24 cellular contexts compared by ENCODE assay signal in the genomic region with DNA sequence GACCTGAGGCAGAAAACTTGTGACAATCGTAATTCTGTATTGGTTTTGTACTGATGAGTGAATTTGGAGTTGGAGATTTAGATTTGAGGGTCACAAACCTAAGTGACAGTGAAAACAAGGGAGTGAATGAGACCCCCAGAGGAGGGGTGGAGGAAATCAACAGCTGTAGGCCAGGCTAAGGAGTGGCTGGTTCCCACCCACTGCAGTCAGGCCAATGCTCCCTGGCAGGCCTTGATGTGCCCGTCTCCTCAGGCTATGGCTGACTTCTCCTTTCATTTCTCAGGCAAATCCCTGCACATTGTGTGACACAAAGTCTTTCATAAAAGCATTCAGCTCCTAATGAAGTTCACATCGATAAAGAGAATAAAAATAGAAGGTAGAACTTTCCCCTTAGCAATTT.
"Had no signal": no experiment of that assay in that cellular context is flagged by ENCODE, and none has a peak within 500 bp of the region (broad histone marks: within the 10 kb centered on the region; RNA-seq: fewer than 3 reads in every experiment).

No MANE protein-coding gene starts in this region.

- H3K9ac ChIP-seq: parathyroid adenoma had no signal

- H3K9me3 Mint-ChIP-seq: effector memory CD8-positive, alpha-beta T cell; naive B cell; natural killer cell treated with Interleukin-12 subunit alpha and Interleukin-12 subunit beta and Interleukin-15 and Interleukin-18, amount 100 ng/mL, for 72 hours; neural crest cell had no signal

- H3K36me3 Mint-ChIP-seq: naive B cell; natural killer cell treated with Interleukin-12 subunit alpha and Interleukin-12 subunit beta and Interleukin-15 and Interleukin-18, amount 100 ng/mL, for 72 hours had no signal

- FAIRE-seq: keratinocyte, small intestine had no signal

- H2AFZ ChIP-seq: parathyroid adenoma had no signal

- ATAC-seq: effector memory CD8-positive, alpha-beta T cell; esophagus mucosa; gastrocnemius medialis; left ventricle myocardium superior; lower lobe of right lung; natural killer cell treated with Interleukin-12 subunit alpha and Interleukin-12 subunit beta and Interleukin-15 and Interleukin-18, amount 100 ng/mL, for 72 hours; right lobe of liver had no signal

- H3K27ac Mint-ChIP-seq: effector memory CD8-positive, alpha-beta T cell; natural killer cell treated with Interleukin-12 subunit alpha and Interleukin-12 subunit beta and Interleukin-15 and Interleukin-18, amount 100 ng/mL, for 72 hours; progenitor cell of endocrine pancreas had no signal

- H3K27me3 Mint-ChIP-seq: effector memory CD8-positive, alpha-beta T cell; naive B cell; natural killer cell treated with Interleukin-12 subunit alpha and Interleukin-12 subunit beta and Interleukin-15 and Interleukin-18, amount 100 ng/mL, for 72 hours; progenitor cell of endocrine pancreas had no signal

- H3K4me3 ChIP-seq: gastrocnemius medialis, lower lobe of right lung, right lobe of liver, stomach, thyroid gland had no signal

- H3K4me3 Mint-ChIP-seq: effector memory CD8-positive, alpha-beta T cell; naive B cell; natural killer cell treated with Interleukin-12 subunit alpha and Interleukin-12 subunit beta and Interleukin-15 and Interleukin-18, amount 100 ng/mL, for 72 hours; neural crest cell had no signal

- DNase-seq: cortex of kidney; effector memory CD8-positive, alpha-beta T cell; foreskin fibroblast; gastrocnemius medialis; head of caudate nucleus; left ventricle myocardium superior; lower lobe of right lung; naive B cell; right lobe of liver; small intestine; stimulated activated CD4-positive, alpha-beta T cell treated with anti-CD3 and anti-CD28 coated beads, Interleukin-15, amount 100 ng/mL, for 24 hours; stimulated activated CD4-positive, alpha-beta T cell treated with anti-CD3 and anti-CD28 coated beads, Interleukin-4, amount 100 ng/mL, for 1 hour; stimulated activated CD8-positive, alpha-beta memory T cell treated with anti-CD3 and anti-CD28 coated beads, Interleukin-4, amount 100 ng/mL, for 48 hours; stimulated activated naive CD4-positive, alpha-beta T cell treated with Interleukin-2 at 50 U/mL for 16 hours; stomach; thyroid gland; trophoblast cell had no signal

- H3K27me3 ChIP-seq: gastrocnemius medialis, right lobe of liver, stomach, thyroid gland had no signal

- H3K4me1 ChIP-seq: lower lobe of right lung, parathyroid adenoma, right lobe of liver, thyroid gland had no signal

- H3K27ac ChIP-seq: epithelial cell of prostate, gastrocnemius medialis, lower lobe of right lung, parathyroid adenoma, right lobe of liver, stomach, thyroid gland had no signal

- H3K36me3 ChIP-seq: gastrocnemius medialis, lower lobe of right lung, right lobe of liver, stomach, thyroid gland had no signal

- H3K79me2 ChIP-seq: parathyroid adenoma had no signal

- H3K9me3 ChIP-seq: gastrocnemius medialis, lower lobe of right lung, right lobe of liver, stomach, thyroid gland had no signal
